In genomic region chr15:84764585-84764984, GRCh38 we compare ENCODE assay signal across 26 cellular contexts. TPM values are rescaled to one million over a fixed set of nuclear protein-coding genes. Genes with fewer than 3 reads are reported as not detected.
DNase-seq lines count a peak whose midpoint lies in the region; ATAC-seq and TF ChIP-seq lines count a peak whose summit lies in the region.
"Had no signal": no experiment of that assay in that cellular context is flagged by ENCODE, and none has a peak within 500 bp of the region (broad histone marks: within the 10 kb centered on the region; RNA-seq: fewer than 3 reads in every experiment).

No MANE protein-coding gene starts in this region.

- no peak overlapping the region for H3K27ac ChIP-seq in heart right ventricle
- no peak overlapping the region for H3K27ac ChIP-seq in lung (ENCODE audit: low read depth in 1 of 2, low read length in 1 of 2)
- H3K27ac ChIP-seq in tibial artery = no peak overlapping the region
- H3K27ac ChIP-seq: pancreas, right atrium auricular region, SJSA1, vagina had no signal

- H3K36me3 Mint-ChIP-seq in T-cell = peaks cover 19% of the 10 kb centered on the region
- peaks cover 23 to 31% of the 10 kb centered on the region in 2 donors for H3K36me3 Mint-ChIP-seq in stimulated activated naive B cell treated with anti-CD40 and anti-IgM and Interleukin-4, amounts not matched to agents 10 μg/mL and 1 μg/mL and 100 μg/mL, for 72 hours

- DNase-seq in cardiac septum (ENCODE audit: low spot score) = peak; percentile 29
- DNase-seq in heart right ventricle = no peak
- no peak for DNase-seq in T-cell
- DNase-seq in lung (ENCODE audit: low spot score) = no peak
- no peak for DNase-seq in stimulated activated naive B cell treated with anti-CD40 and anti-IgM and Interleukin-4, amounts not matched to agents 10 μg/mL and 1 μg/mL and 100 μg/mL, for 72 hours
- DNase-seq in epidermal melanocyte (ENCODE audit: insufficient read length, low spot score) = no peak
- no peak for DNase-seq in tibial artery
- DNase-seq in posterior cingulate gyrus = no peak
- DNase-seq: activated CD4-positive, CD25-positive, alpha-beta regulatory T cell treated with anti-CD3 and anti-CD28 coated beads, Interleukin-2, amount 50 U/mL, for 72 hours; activated effector memory CD4-positive, alpha-beta T cell treated with Interleukin-2 at 50 U/mL for 16 hours; DMS 273 treated with DMSO at 0.1 percent for 48 hours; EL; Karpas-422; left ventricle myocardium superior; NCI-H1417 treated with DMSO at 0.1 percent for 48 hours; NCI-H2081 treated with DMSO at 0.1 percent for 48 hours; NCI-H446; NCI-H82; pancreas; spleen had no signal

- intact Hi-C loops in cardiac septum (cut with DNase I) (no loop called here), heart right ventricle (cut with DNase I) (loop anchor here in 1 of 10 donors (10.0 kb wide), 1 partner anchor 50 kb away; the partner anchor contains the start of gene SEC11A), tibial artery (cut with DNase I; ENCODE audit: low total_unique reads) (no loop called here), posterior cingulate gyrus (cut with DNase I) (no loop called here)

- H3K4me3 ChIP-seq in heart right ventricle = no peak overlapping the region
- H3K4me3 ChIP-seq in lung = no peak overlapping the region
- H3K4me3 ChIP-seq in tibial artery = no peak overlapping the region
- H3K4me3 ChIP-seq: GM12878, pancreas, right atrium auricular region, SJSA1, spleen, vagina had no signal

- H3K27ac Mint-ChIP-seq in T-cell = peak overlapping the region; percentile 16 to 30
- H3K27ac Mint-ChIP-seq in stimulated activated naive B cell treated with anti-CD40 and anti-IgM and Interleukin-4, amounts not matched to agents 10 μg/mL and 1 μg/mL and 100 μg/mL, for 72 hours = peak overlapping the region; percentile 70
- H3K27ac Mint-ChIP-seq: natural killer cell treated with Interleukin-12 subunit alpha and Interleukin-12 subunit beta and Interleukin-15 and Interleukin-18, amount 100 ng/mL, for 72 hours had no signal

- H3K9me3 Mint-ChIP-seq in T-cell = no peaks in the 10 kb centered on the region
- H3K9me3 Mint-ChIP-seq in stimulated activated naive B cell treated with anti-CD40 and anti-IgM and Interleukin-4, amounts not matched to agents 10 μg/mL and 1 μg/mL and 100 μg/mL, for 72 hours = no peaks in the 10 kb centered on the region
- H3K9me3 Mint-ChIP-seq: mesothelial cell of epicardium; natural killer cell treated with Interleukin-12 subunit alpha and Interleukin-12 subunit beta and Interleukin-15 and Interleukin-18, amount 100 ng/mL, for 72 hours had no signal

- TF ChIP-seq CTCF in heart right ventricle (IDR thresholded peaks at IDR 0.05) = no peak
- no peak for TF ChIP-seq CTCF in lung (IDR thresholded peaks at IDR 0.05; ENCODE audit: control extremely low read depth, extremely low read depth)
- no peak for TF ChIP-seq CTCF in tibial artery (IDR thresholded peaks at IDR 0.05)

- no peak overlapping the region for H3K4me3 Mint-ChIP-seq in T-cell
- H3K4me3 Mint-ChIP-seq in stimulated activated naive B cell treated with anti-CD40 and anti-IgM and Interleukin-4, amounts not matched to agents 10 μg/mL and 1 μg/mL and 100 μg/mL, for 72 hours = no peak overlapping the region
- H3K4me3 Mint-ChIP-seq: mesothelial cell of epicardium; natural killer cell treated with Interleukin-12 subunit alpha and Interleukin-12 subunit beta and Interleukin-15 and Interleukin-18, amount 100 ng/mL, for 72 hours had no signal

- CTCF ChIA-PET in T-cell (lab: Charles Lee) = no interaction called here

- H3K27me3 ChIP-seq in heart right ventricle (no peaks in the 10 kb centered on the region), lung (ENCODE audit: control insufficient read depth, insufficient read depth) (no peaks in the 10 kb centered on the region), tibial artery (no peaks in the 10 kb centered on the region)
- H3K27me3 ChIP-seq: pancreas, right atrium auricular region, SJSA1, spleen, vagina had no signal

- H3K27me3 Mint-ChIP-seq in T-cell = no peaks in the 10 kb centered on the region
- H3K27me3 Mint-ChIP-seq in stimulated activated naive B cell treated with anti-CD40 and anti-IgM and Interleukin-4, amounts not matched to agents 10 μg/mL and 1 μg/mL and 100 μg/mL, for 72 hours = no peaks in the 10 kb centered on the region
- H3K27me3 Mint-ChIP-seq: natural killer cell treated with Interleukin-12 subunit alpha and Interleukin-12 subunit beta and Interleukin-15 and Interleukin-18, amount 100 ng/mL, for 72 hours had no signal

- WGBS in heart right ventricle, 2 donors = 89 to 90% methylated on average over 3 of the region's 3 CpGs
- WGBS in lung, 2 donors = 73 to 91% methylated on average over 3 of the region's 3 CpGs

- POLR2A ChIA-PET in T-cell (lab: Charles Lee) = no interaction called here

- ATAC-seq in heart right ventricle (no peak), T-cell (replicated peaks in 1 of 4) (no peak), lung (ENCODE audit: insufficient read depth, low FRiP score) (peak; percentile 27)
- ATAC-seq in stimulated activated naive B cell treated with anti-CD40 and anti-IgM and Interleukin-4, amounts not matched to agents 10 μg/mL and 1 μg/mL and 100 μg/mL, for 72 hours (replicated peaks) = no peak
- ATAC-seq: GM12878; left ventricle myocardium superior; natural killer cell treated with Interleukin-12 subunit alpha and Interleukin-12 subunit beta and Interleukin-15 and Interleukin-18, amount 100 ng/mL, for 72 hours; pancreas had no signal

- H3K4me1 ChIP-seq in heart right ventricle = peaks cover 19 to 55% (median 48%) of the 10 kb centered on the region in 9 donors
- peaks cover 12 to 27% of the 10 kb centered on the region in 2 donors for H3K4me1 ChIP-seq in lung (ENCODE audit: control insufficient read depth in 2 of 2, insufficient read depth in 2 of 2, low read length in 2 of 2)
- peaks cover 0 to 47% (median 28%) of the 10 kb centered on the region in 4 donors for H3K4me1 ChIP-seq in tibial artery
- H3K4me1 ChIP-seq: SJSA1 had no signal

- H3K4me1 Mint-ChIP-seq in T-cell = peaks cover 9 to 19% (median 11%) of the 10 kb centered on the region in 3 donors
- peaks cover 13 to 23% of the 10 kb centered on the region in 2 donors for H3K4me1 Mint-ChIP-seq in stimulated activated naive B cell treated with anti-CD40 and anti-IgM and Interleukin-4, amounts not matched to agents 10 μg/mL and 1 μg/mL and 100 μg/mL, for 72 hours
- H3K4me1 Mint-ChIP-seq: mesothelial cell of epicardium had no signal

- no peaks in the 10 kb centered on the region for H3K9me3 ChIP-seq in heart right ventricle
- H3K9me3 ChIP-seq in lung (ENCODE audit: control insufficient read depth in 2 of 2, insufficient read depth in 1 of 2, low read length in 1 of 2) = no peaks in the 10 kb centered on the region
- no peaks in the 10 kb centered on the region for H3K9me3 ChIP-seq in tibial artery
- H3K9me3 ChIP-seq: pancreas, right atrium auricular region, SJSA1, spleen, vagina had no signal

- H3K36me3 ChIP-seq in heart right ventricle (peaks cover 0 to 52% (median 19%) of the 10 kb centered on the region in 9 donors), lung (ENCODE audit: control insufficient read depth in 2 of 2, insufficient read depth in 2 of 2, low read length in 2 of 2) (peaks cover 4 to 13% of the 10 kb centered on the region in 2 donors), tibial artery (peaks cover 12 to 46% (median 37%) of the 10 kb centered on the region in 3 donors)

RNA-seq across cellular contexts. Expression of gene ZNF592, which starts 16.2 kb away (rescaled TPM):
- total RNA-seq in cardiac septum (25.7 TPM), heart right ventricle (10 to 100 TPM; 17.1 to 26.9 (median 20.8) TPM), T-cell (10 to 100 TPM; 34.5 to 43.6 (median 39.0) TPM), lung (10 to 100 TPM; 20.1 to 29.6 TPM)
- polyA plus RNA-seq in heart right ventricle (1 to 10 TPM; 8.2 to 8.7 TPM), lung (10 to 100 TPM in 1 of 2 donors, 1 to 10 TPM in 1; 8.8 to 12.3 TPM)

RNA-seq across cellular contexts. Expression of gene SEC11A, which starts 48.6 kb away (rescaled TPM):
- total RNA-seq in cardiac septum (63.8 TPM), heart right ventricle (10 to 100 TPM; 65.9 to 93.8 (median 75.0) TPM), T-cell (10 to 100 TPM; 52.3 to 68.9 (median 66.5) TPM), lung (100 to 1,000 TPM; 119 to 139 TPM)
- polyA plus RNA-seq in heart right ventricle (100 to 1,000 TPM in 1 of 2 donors, 10 to 100 TPM in 1; 77.7 to 123 TPM), lung (100 to 1,000 TPM; 146 to 170 TPM)

RNA-seq across cellular contexts. Expression of gene ALPK3, which starts 52.6 kb away (rescaled TPM):
- 190 TPM for total RNA-seq in cardiac septum
- total RNA-seq in heart right ventricle = 100 to 1,000 TPM; 112 to 268 (median 191) TPM
- polyA plus RNA-seq in heart right ventricle = 100 to 1,000 TPM in 1 of 2 donors, 10 to 100 TPM in 1; 35.1 to 110 TPM
- under 1 TPM; 0.16 to 0.82 (median 0.22) TPM for total RNA-seq in T-cell
- 10 to 100 TPM in 1 of 2 donors, 1 to 10 TPM in 1; 8.2 to 12.2 TPM for total RNA-seq in lung
- 1 to 10 TPM; 3.1 to 4.2 TPM for polyA plus RNA-seq in lung

Comparison
In these comparisons a context has a peak if more than half of its experiments do, and no peak if none do; other contexts are left out.
1. RNA of gene ALPK3, which starts 52.6 kb away (total RNA-seq): 112 to 268 TPM in heart right ventricle and 190 TPM in cardiac septum (single experiment); 8.2 to 12.2 TPM in lung and 0.16 to 0.82 TPM in T-cell; every median in the first group is over 4 times any median in the second.